9 cellular contexts compared by ENCODE assay signal in the genomic region with DNA sequence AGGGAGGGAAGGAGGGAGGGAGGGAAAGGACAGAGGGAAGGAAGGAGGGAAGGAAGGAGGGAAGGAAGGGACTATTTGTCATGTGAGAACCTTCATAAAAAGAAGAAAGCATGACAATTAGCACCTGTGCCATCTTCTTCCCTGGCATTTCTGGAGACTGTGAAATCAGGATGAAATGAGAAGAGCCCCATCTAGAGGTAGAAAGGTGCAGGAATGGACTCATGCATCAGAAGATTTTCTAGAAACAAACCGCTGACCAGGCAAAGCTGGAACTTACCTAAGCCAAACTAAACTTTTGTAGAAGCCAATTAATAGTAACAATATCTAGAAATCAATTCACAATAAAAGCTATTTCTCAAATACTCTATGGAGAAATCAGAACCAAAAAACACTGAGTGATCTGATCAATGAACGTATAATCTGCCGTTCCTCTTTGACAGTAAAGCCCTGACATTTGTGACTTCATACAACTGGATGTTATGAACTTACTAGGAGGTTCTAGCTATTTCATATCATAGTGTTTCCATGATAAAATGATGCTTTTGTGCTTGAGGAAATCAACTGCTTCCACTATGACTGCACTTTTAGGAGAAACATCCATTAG. TPM values are rescaled to one million over a fixed set of nuclear protein-coding genes. Genes with fewer than 3 reads are reported as not detected.
DNase-seq lines count a peak whose midpoint lies in the region; ATAC-seq and TF ChIP-seq lines count a peak whose summit lies in the region.
"Had no signal": no experiment of that assay in that cellular context is flagged by ENCODE, and none has a peak within 500 bp of the region (broad histone marks: within the 10 kb centered on the region; RNA-seq: fewer than 3 reads in every experiment).

No MANE protein-coding gene starts in this region.

- CTCF ChIA-PET in CD4-positive, alpha-beta T cell (lab: Charles Lee): interaction anchor here (0.6 to 0.9 kb wide), 3 partner anchors 13 to 477 kb away, joined by 3 to 6 read pairs (median 3); no protein-coding TSS in a partner anchor

- intact Hi-C loops in CD4-positive, alpha-beta T cell (cut with DNase I, micrococcal nuclease): loop anchor here (1.0 kb wide), 2 partner anchors 119 to 477 kb away; no protein-coding TSS in a partner anchor

- 28% methylated on average over 3 of the region's 3 CpGs for WGBS in liver

- peak; percentile 94 to 95 for TF ChIP-seq RAD21 in liver (IDR thresholded peaks at IDR 0.05)

- H3K27me3 ChIP-seq in CD4-positive, alpha-beta T cell (ENCODE audit: control insufficient read depth, insufficient read depth, low read length): no peaks in the 10 kb centered on the region
- peaks cover 8% of the 10 kb centered on the region for H3K27me3 ChIP-seq in HAP-1 (ENCODE audit: low read depth)
- no peaks in the 10 kb centered on the region for H3K27me3 ChIP-seq in liver (ENCODE audit: control insufficient read depth in 4 of 4, insufficient read depth in 4 of 4, low read length in 3 of 4)
- H3K27me3 ChIP-seq in MG63: no peaks in the 10 kb centered on the region

- no peak overlapping the region for H3K9ac ChIP-seq in liver (ENCODE audit: low read depth in 1 of 2, low read length in 2 of 2)

- no peaks in the 10 kb centered on the region for H3K9me3 ChIP-seq in CD4-positive, alpha-beta T cell (ENCODE audit: control insufficient read depth, low read length)
- H3K9me3 ChIP-seq in HAP-1 (no peaks in the 10 kb centered on the region; the same call in 1 of the 2 replicates), liver (ENCODE audit: control insufficient read depth in 4 of 4, low read length in 3 of 4) (no peaks in the 10 kb centered on the region), MG63 (no peaks in the 10 kb centered on the region)

- no peaks in the 10 kb centered on the region for H3K4me1 ChIP-seq in HAP-1
- H3K4me1 ChIP-seq in liver (ENCODE audit: control insufficient read depth in 4 of 4, insufficient read depth in 4 of 4, low read length in 3 of 4): no peaks in the 10 kb centered on the region

- H3K4me3 Mint-ChIP-seq in CD4-positive, alpha-beta T cell: no peak overlapping the region
- H3K4me3 Mint-ChIP-seq: IgD-negative memory B cell had no signal

- H3K4me1 Mint-ChIP-seq in CD4-positive, alpha-beta T cell (ENCODE audit: low read depth): peaks cover 5% of the 10 kb centered on the region
- H3K4me1 Mint-ChIP-seq: IgD-negative memory B cell had no signal

- POLR2A ChIA-PET in CD4-positive, alpha-beta T cell (lab: Charles Lee): no interaction called here

- no peaks in the 10 kb centered on the region for H3K36me3 Mint-ChIP-seq in CD4-positive, alpha-beta T cell (ENCODE audit: low read depth)
- H3K36me3 Mint-ChIP-seq: IgD-negative memory B cell had no signal

- no peak overlapping the region for H3K27ac Mint-ChIP-seq in CD4-positive, alpha-beta T cell
- H3K27ac Mint-ChIP-seq: IgD-negative memory B cell had no signal

- H3K36me3 ChIP-seq in HAP-1 (replicated peaks) (no peaks in the 10 kb centered on the region), liver (ENCODE audit: control insufficient read depth in 4 of 4, insufficient read depth in 3 of 4, low read depth in 1 of 4, low read length in 3 of 4) (no peaks in the 10 kb centered on the region), MG63 (no peaks in the 10 kb centered on the region)

- no peaks in the 10 kb centered on the region for H3K27me3 Mint-ChIP-seq in CD4-positive, alpha-beta T cell
- H3K27me3 Mint-ChIP-seq: IgD-negative memory B cell had no signal

- in situ Hi-C loops in HAP-1 (cut with MboI; ENCODE audit: low sequenced_read_pairs): loop anchor here (10.0 to 25.0 kb wide), 2 partner anchors 483 to 640 kb away; no protein-coding TSS in a partner anchor

- no peak for DNase-seq in CD4-positive, alpha-beta T cell
- DNase-seq in HAP-1 (ENCODE audit: low spot score in 2 of 2) (peak; percentile 22 to 47), NCI-H69 (lab: John Stamatoyannopoulos, UW) (peak; percentile 88), cerebellum (ENCODE audit: low spot score) (peak; percentile 72), MG63 (no peak), GM19238 (ENCODE audit: insufficient read length, low spot score) (no peak)

- H3K4me3 ChIP-seq in HAP-1 (no peak overlapping the region), liver (ENCODE audit: low read depth in 1 of 3, low read length in 3 of 3) (no peak overlapping the region), MG63 (no peak overlapping the region)

- TF ChIP-seq CTCF in CD4-positive, alpha-beta T cell (IDR thresholded peaks at IDR 0.05): peak; percentile 75
- peak; percentile 80 for TF ChIP-seq CTCF in liver (IDR thresholded peaks at IDR 0.05; ENCODE audit: low read depth, low read length, missing input control)

- H3K9me3 Mint-ChIP-seq in CD4-positive, alpha-beta T cell: no peaks in the 10 kb centered on the region
- H3K9me3 Mint-ChIP-seq: IgD-negative memory B cell had no signal

- no peak overlapping the region for H3K27ac ChIP-seq in CD4-positive, alpha-beta T cell (ENCODE audit: low read depth, low read length)
- no peak overlapping the region for H3K27ac ChIP-seq in liver (ENCODE audit: low read depth in 1 of 2, low read length in 2 of 2)

- ATAC-seq in CD4-positive, alpha-beta T cell (ENCODE audit: poor library complexity): peak; percentile 63
- ATAC-seq in HG03045 (IDR thresholded peaks at IDR 0.05; ENCODE audit: unreplicated experiment): no peak

TF ChIP-seq in liver, 16 proteins besides CTCF, POLR2A, EP300 and RAD21:
- TF ChIP-seq YY1 (IDR thresholded peaks at IDR 0.05) (no peak), FOXA2 (IDR thresholded peaks at IDR 0.05) (no peak), GABPA (IDR thresholded peaks at IDR 0.05 in 1 of 2, conservative IDR thresholded peaks at IDR 0.05 in 1 of 2) (no peak), HNF4A (conservative IDR thresholded peaks at IDR 0.05) (no peak), SP1 (IDR thresholded peaks at IDR 0.05) (no peak), EGR1 (IDR thresholded peaks at IDR 0.05; ENCODE audit: low read depth in 2 of 2) (no peak), TAF1 (conservative IDR thresholded peaks at IDR 0.05) (no peak), JUND (IDR thresholded peaks at IDR 0.05) (no peak)
- TF ChIP-seq, protein P1, sequence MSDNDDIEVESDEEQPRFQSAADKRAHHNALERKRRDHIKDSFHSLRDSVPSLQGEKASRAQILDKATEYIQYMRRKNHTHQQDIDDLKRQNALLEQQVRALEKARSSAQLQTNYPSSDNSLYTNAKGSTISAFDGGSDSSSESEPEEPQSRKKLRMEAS (IDR thresholded peaks at IDR 0.05): no peak
- TF ChIP-seq, protein P2, sequence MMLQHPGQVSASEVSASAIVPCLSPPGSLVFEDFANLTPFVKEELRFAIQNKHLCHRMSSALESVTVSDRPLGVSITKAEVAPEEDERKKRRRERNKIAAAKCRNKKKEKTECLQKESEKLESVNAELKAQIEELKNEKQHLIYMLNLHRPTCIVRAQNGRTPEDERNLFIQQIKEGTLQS (IDR thresholded peaks at IDR 0.05): no peak
- TF ChIP-seq, protein P3, sequence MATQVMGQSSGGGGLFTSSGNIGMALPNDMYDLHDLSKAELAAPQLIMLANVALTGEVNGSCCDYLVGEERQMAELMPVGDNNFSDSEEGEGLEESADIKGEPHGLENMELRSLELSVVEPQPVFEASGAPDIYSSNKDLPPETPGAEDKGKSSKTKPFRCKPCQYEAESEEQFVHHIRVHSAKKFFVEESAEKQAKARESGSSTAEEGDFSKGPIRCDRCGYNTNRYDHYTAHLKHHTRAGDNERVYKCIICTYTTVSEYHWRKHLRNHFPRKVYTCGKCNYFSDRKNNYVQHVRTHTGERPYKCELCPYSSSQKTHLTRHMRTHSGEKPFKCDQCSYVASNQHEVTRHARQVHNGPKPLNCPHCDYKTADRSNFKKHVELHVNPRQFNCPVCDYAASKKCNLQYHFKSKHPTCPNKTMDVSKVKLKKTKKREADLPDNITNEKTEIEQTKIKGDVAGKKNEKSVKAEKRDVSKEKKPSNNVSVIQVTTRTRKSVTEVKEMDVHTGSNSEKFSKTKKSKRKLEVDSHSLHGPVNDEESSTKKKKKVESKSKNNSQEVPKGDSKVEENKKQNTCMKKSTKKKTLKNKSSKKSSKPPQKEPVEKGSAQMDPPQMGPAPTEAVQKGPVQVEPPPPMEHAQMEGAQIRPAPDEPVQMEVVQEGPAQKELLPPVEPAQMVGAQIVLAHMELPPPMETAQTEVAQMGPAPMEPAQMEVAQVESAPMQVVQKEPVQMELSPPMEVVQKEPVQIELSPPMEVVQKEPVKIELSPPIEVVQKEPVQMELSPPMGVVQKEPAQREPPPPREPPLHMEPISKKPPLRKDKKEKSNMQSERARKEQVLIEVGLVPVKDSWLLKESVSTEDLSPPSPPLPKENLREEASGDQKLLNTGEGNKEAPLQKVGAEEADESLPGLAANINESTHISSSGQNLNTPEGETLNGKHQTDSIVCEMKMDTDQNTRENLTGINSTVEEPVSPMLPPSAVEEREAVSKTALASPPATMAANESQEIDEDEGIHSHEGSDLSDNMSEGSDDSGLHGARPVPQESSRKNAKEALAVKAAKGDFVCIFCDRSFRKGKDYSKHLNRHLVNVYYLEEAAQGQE (IDR thresholded peaks at IDR 0.05): no peak

RNA-seq across cellular contexts. Expression of a gene that starts 24.4 kb away (rescaled TPM):
- total RNA-seq in CD4-positive, alpha-beta T cell: 10 to 100 TPM; 23.5 to 27.5 TPM
- total RNA-seq in cerebellum: 5.4 TPM
- total RNA-seq in liver: 1 to 10 TPM; 2.5 to 4.2 TPM
- under 1 TPM; 0.33 to 0.37 TPM for polyA plus RNA-seq in liver
- total RNA-seq in MG63 (2014; rRNA removed; shearing (Covaris generic); ENCODE audit: low replicate concordance): 9.5 and 13.8 TPM in 2 replicates

Comparison
In these comparisons a context has a peak if more than half of its experiments do, and no peak if none do; other contexts are left out.
1. DNase-seq: peak in HAP-1 (2 of 2), NCI-H69 (single experiment) and cerebellum (single experiment); none in CD4-positive, alpha-beta T cell (0 of 10), MG63 (single experiment) and GM19238 (single experiment).